Comparison of ENCODE assay signal across 8 cellular contexts in genomic region chr3:81218023-81218422, GRCh38.
DNase-seq lines count a peak whose midpoint lies in the region; ATAC-seq, FAIRE-seq and TF ChIP-seq lines count a peak whose summit lies in the region.

No MANE protein-coding gene starts in this region.

- no peak for FAIRE-seq in HepG2 (lab: Jason Lieb, UNC)
- FAIRE-seq in H54 (lab: Jason Lieb, UNC), result no peak

- H3K9ac ChIP-seq in DND-41 (ENCODE audit: low read depth, low read length) (no peak overlapping the region), HepG2 (ENCODE audit: insufficient read depth, low read depth, low read length) (no peak overlapping the region)

- no peak overlapping the region for H3K4me3 ChIP-seq in DND-41 (ENCODE audit: low read depth in 1 of 2, low read length in 2 of 2)
- H3K4me3 ChIP-seq in HepG2 (replicated peaks in 1 of 3; ENCODE audit: insufficient read depth in 1 of 3, low read depth in 2 of 3, low read length in 3 of 3), result no peak overlapping the region

- H3K36me3 ChIP-seq in DND-41 (ENCODE audit: insufficient read depth, low read length), result no peaks in the 10 kb centered on the region
- no peaks in the 10 kb centered on the region for H3K36me3 ChIP-seq in HepG2 (replicated peaks in 1 of 2; ENCODE audit: control insufficient read depth in 1 of 2, insufficient read depth in 2 of 2, low read length in 2 of 2)

- ATAC-seq in DND-41 (ENCODE audit: insufficient read depth, low read depth) (no peak), HG03378 (IDR thresholded peaks at IDR 0.05; ENCODE audit: unreplicated experiment) (peak; percentile 51), HepG2 (peak; percentile 82), HG03521 (IDR thresholded peaks at IDR 0.05; ENCODE audit: unreplicated experiment) (no peak), HG03139 (IDR thresholded peaks at IDR 0.05; ENCODE audit: unreplicated experiment) (no peak)

- no peak for DNase-seq in DND-41
- peak; percentile 23 for DNase-seq in HepG2 (ENCODE audit: low spot score)
- DNase-seq in H54 (ENCODE audit: insufficient read length, low spot score), result no peak
- no peak for DNase-seq in cortex of kidney (lab: John Stamatoyannopoulos, UW)

- CTCF ChIA-PET in HepG2 (lab: Yijun Ruan, JAX; ENCODE audit: low intra/inter-chr PET ratio, low total read pairs), result interaction anchor here (1.5 kb wide), 1 partner anchor 121 kb away, joined by 23 read pairs; no protein-coding TSS in a partner anchor

- POLR2A ChIA-PET in HepG2 (lab: Yijun Ruan, JAX), result no interaction called here

- in situ Hi-C loops in HepG2 (cut with HindIII; ENCODE audit: extremely low pct_ligation_motif_present, low pct_unique_long_range_greater_than_20kb), result loop anchor here (10.0 kb wide), 1 partner anchor 117 kb away; no protein-coding TSS in a partner anchor

- WGBS in HepG2 (ENCODE audit: low lambda C conversion rate), result 0% methylated on average over 1 of the region's 1 CpG

- intact Hi-C loops in HepG2 (cut with micrococcal nuclease; ENCODE audit: unreplicated experiment), result loop anchor here (1.0 to 10.0 kb wide), 4 partner anchors 83 to 427 kb away; no protein-coding TSS in a partner anchor

- H3K4me2 ChIP-seq in DND-41 (ENCODE audit: insufficient read depth, low read length), result no peak overlapping the region
- no peak overlapping the region for H3K4me2 ChIP-seq in HepG2 (ENCODE audit: low read depth, low read length)

- TF ChIP-seq CTCF in DND-41 (IDR thresholded peaks at IDR 0.05; ENCODE audit: borderline replicate concordance, extremely low read depth, low read length, poor library complexity, severe bottlenecking), result peak; percentile 44
- TF ChIP-seq CTCF in VCaP (conservative IDR thresholded peaks at IDR 0.05), result peak; percentile 85
- peak; percentile 80 for TF ChIP-seq CTCF in HepG2 (CRISPR knock-in tag; IDR thresholded peaks at IDR 0.05)

- H2AFZ ChIP-seq in DND-41 (ENCODE audit: low read depth, low read length) (no peak overlapping the region), HepG2 (ENCODE audit: low read length) (no peak overlapping the region)

- H3K27me3 ChIP-seq in DND-41 (ENCODE audit: insufficient read depth, low read length, poor library complexity) (no peaks in the 10 kb centered on the region), HepG2 (ENCODE audit: control insufficient read depth in 1 of 2, insufficient read depth in 2 of 2, low read length in 2 of 2) (no peaks in the 10 kb centered on the region; a peak in 1 of 5 replicates)

- H3K9me3 ChIP-seq in DND-41 (ENCODE audit: insufficient read depth, low read length, severe bottlenecking) (no peaks in the 10 kb centered on the region), HepG2 (ENCODE audit: low read length) (no peaks in the 10 kb centered on the region)

- TF ChIP-seq RAD21 in HepG2 (CRISPR knock-in tag; IDR thresholded peaks at IDR 0.05), result peak; percentile 67

- H4K20me1 ChIP-seq in DND-41 (ENCODE audit: insufficient read depth, low read length), result no peaks in the 10 kb centered on the region
- H4K20me1 ChIP-seq in HepG2 (ENCODE audit: insufficient read depth, low read length), result no peaks in the 10 kb centered on the region

- TF ChIP-seq EP300 in HepG2 (IDR thresholded peaks at IDR 0.05; ENCODE audit: low read depth in 2 of 2, low read length in 2 of 2) (no peak), HepG2 (CRISPR knock-in tag; IDR thresholded peaks at IDR 0.05; ENCODE audit: borderline replicate concordance) (no peak)

- no peak overlapping the region for H3K27ac ChIP-seq in DND-41 (ENCODE audit: low read length)
- no peak overlapping the region for H3K27ac ChIP-seq in VCaP
- H3K27ac ChIP-seq in HepG2 (ENCODE audit: extremely low read length, insufficient read depth, low read length), result no peak overlapping the region

- BruUV-seq in HepG2 (replicated peaks; lab: Mats Ljungman, UMichigan), result no TSS peak

- H3K4me1 ChIP-seq in DND-41 (ENCODE audit: insufficient read depth, low read length), result no peaks in the 10 kb centered on the region
- H3K4me1 ChIP-seq in HepG2 (ENCODE audit: insufficient read depth, low read length), result no peaks in the 10 kb centered on the region

- no peaks in the 10 kb centered on the region for H3K79me2 ChIP-seq in DND-41 (ENCODE audit: insufficient read depth, low read length)
- no peaks in the 10 kb centered on the region for H3K79me2 ChIP-seq in HepG2 (ENCODE audit: insufficient read depth, low read length)

- no peak for TF ChIP-seq POLR2A in HepG2 (IDR thresholded peaks at IDR 0.05; ENCODE audit: insufficient read depth in 1 of 2, low read depth in 2 of 2, low read length in 2 of 2)
- no peak for TF ChIP-seq POLR2A in H54 (IDR thresholded peaks at IDR 0.05; ENCODE audit: low read depth, low read length)

TF ChIP-seq in HepG2, 621 proteins besides CTCF, POLR2A, EP300 and RAD21:
- TF ChIP-seq SMC3 (IDR thresholded peaks at IDR 0.05; ENCODE audit: low read length), result peak; percentile 76
- TF ChIP-seq AGO2 (optimal IDR thresholded peaks at IDR 0.05; ENCODE audit: low read depth, low read length), result no peak
- TF ChIP-seq STAG1 (CRISPR knock-in tag; IDR thresholded peaks at IDR 0.05), result peak; percentile 86

Comparison
In these comparisons a context has a peak if more than half of its experiments do, and no peak if none do; other contexts are left out.
1. ATAC-seq: peak in HG03378 (single experiment) and HepG2 (single experiment); none in DND-41 (single experiment), HG03521 (single experiment) and HG03139 (single experiment).
2. Peak in every context shown above with its lines, with median percentiles within 50 percentile points of each other: CTCF ChIP-seq.